Comparison of ENCODE assay signal across 1 cellular context in the genomic region with DNA sequence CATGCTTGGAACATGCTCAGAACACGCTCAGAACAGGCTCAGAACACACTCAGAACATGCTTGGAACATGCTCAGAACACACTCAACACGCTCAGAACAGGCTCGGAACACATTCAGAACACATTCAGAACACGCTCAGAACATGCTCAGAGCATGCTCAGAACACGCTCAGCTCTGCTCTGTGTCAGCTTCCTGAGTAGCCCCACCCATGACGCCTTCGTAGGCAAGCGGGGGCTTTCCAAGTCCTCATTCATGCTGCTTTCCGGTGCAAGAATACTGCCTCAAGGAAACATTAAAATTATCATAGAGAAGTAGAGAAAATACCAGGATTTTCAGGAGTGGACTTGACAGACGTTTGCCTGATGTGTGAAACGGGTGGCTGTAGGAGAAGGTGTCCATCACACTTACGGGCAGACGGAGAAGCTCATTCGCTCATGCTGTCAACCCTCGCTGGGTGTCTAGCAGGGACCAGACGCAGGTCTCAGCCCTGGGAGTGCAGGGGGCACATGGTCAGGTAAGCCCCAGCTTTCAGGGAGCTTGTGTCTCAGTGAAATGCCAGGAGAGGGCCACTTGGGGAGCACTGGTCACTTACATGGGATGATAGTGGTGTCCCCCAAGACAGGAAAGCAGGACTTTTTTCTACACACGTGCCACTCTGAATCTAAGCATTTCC.
A peak's percentile ranks its signal among the peaks of the same experiment; 100 is the strongest.
TF ChIP-seq lines count a peak whose summit lies in the region.

No MANE protein-coding gene starts in this region.

TF ChIP-seq in GM12878, 131 proteins besides CTCF, POLR2A, EP300 and RAD21:
- TF ChIP-seq, protein P1, sequence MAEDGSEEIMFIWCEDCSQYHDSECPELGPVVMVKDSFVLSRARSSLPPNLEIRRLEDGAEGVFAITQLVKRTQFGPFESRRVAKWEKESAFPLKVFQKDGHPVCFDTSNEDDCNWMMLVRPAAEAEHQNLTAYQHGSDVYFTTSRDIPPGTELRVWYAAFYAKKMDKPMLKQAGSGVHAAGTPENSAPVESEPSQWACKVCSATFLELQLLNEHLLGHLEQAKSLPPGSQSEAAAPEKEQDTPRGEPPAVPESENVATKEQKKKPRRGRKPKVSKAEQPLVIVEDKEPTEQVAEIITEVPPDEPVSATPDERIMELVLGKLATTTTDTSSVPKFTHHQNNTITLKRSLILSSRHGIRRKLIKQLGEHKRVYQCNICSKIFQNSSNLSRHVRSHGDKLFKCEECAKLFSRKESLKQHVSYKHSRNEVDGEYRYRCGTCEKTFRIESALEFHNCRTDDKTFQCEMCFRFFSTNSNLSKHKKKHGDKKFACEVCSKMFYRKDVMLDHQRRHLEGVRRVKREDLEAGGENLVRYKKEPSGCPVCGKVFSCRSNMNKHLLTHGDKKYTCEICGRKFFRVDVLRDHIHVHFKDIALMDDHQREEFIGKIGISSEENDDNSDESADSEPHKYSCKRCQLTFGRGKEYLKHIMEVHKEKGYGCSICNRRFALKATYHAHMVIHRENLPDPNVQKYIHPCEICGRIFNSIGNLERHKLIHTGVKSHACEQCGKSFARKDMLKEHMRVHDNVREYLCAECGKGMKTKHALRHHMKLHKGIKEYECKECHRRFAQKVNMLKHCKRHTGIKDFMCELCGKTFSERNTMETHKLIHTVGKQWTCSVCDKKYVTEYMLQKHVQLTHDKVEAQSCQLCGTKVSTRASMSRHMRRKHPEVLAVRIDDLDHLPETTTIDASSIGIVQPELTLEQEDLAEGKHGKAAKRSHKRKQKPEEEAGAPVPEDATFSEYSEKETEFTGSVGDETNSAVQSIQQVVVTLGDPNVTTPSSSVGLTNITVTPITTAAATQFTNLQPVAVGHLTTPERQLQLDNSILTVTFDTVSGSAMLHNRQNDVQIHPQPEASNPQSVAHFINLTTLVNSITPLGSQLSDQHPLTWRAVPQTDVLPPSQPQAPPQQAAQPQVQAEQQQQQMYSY (CRISPR knock-in tag; IDR thresholded peaks at IDR 0.05): no peak
- TF ChIP-seq EED (IDR thresholded peaks at IDR 0.05; ENCODE audit: low read depth): 0 out of 2 replicates have a peak, but pooled peaks have one; percentile 7
TF ChIP-seq in GM12878: peak in this region for 1.
